ENCODE assay signal across 2 cellular contexts in the genomic region with DNA sequence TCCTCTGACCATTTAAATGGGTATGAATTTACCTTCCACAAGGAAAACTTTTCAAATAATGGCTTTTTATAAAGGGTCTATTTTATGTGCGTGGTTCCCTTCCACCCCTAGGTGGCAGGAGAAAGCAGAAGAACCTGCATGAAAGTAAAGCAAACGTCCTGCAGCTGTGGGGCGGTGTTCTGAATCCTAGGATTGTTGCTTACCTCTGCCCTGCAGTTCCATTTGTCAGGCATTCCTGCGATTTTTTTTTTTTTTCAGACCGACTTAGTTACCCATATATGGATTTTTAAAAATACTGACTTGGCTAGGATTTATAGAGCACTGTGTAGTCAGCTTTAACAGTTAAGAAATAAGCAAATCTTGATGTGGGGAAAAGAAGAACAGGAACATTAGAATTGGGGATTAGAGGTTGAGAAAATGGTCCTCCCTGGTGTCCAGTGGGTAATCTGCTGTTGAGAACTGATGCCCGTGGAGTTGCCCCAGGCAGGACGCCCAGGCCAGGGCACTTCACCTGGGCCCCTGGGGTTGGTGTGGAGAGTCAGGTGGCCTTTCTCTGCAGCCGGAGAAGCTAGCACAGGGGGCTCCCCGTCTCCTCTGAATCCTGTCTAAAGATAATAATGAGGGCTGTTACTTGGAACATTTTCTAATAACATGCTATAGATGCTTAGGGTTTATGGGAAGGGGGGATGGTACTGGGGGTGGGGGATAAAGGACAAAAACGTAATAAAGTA.
TF ChIP-seq lines count a peak whose summit lies in the region.

No MANE protein-coding gene starts in this region.

TF ChIP-seq in IMR-90, 13 proteins besides CTCF, POLR2A, EP300 and RAD21 (continued from another document):
- TF ChIP-seq ELK1 (IDR thresholded peaks at IDR 0.05; ENCODE audit: borderline replicate concordance, low read depth, low read length) (no peak), CHD1 (IDR thresholded peaks at IDR 0.05; ENCODE audit: low read depth, low read length) (no peak), RFX5 (IDR thresholded peaks at IDR 0.05; ENCODE audit: low read depth, low read length) (no peak), NFE2L2 (IDR thresholded peaks at IDR 0.05; ENCODE audit: low read depth, low read length) (no peak), CEBPB (IDR thresholded peaks at IDR 0.05; ENCODE audit: low read depth, low read length) (no peak), MAZ (IDR thresholded peaks at IDR 0.05; ENCODE audit: borderline replicate concordance, low read depth, low read length) (peak; percentile 16; the same call in 1 of the 2 replicates), SMC3 (IDR thresholded peaks at IDR 0.05; ENCODE audit: low read depth, low read length) (peak; percentile 49; the same call in 1 of the 2 replicates), FOS (IDR thresholded peaks at IDR 0.05; ENCODE audit: low read depth, low read length) (no peak)
TF ChIP-seq in IMR-90: peak in this region for 2.

TF ChIP-seq in SK-N-SH treated with all-trans-retinoic acid at 6 μM for 48 hours, 23 proteins besides CTCF, POLR2A, EP300 and RAD21:
- TF ChIP-seq POU6F1 (CRISPR knock-in tag; IDR thresholded peaks at IDR 0.05; ENCODE audit: borderline replicate concordance, low read depth) (no peak), ZNF8 (CRISPR knock-in tag; IDR thresholded peaks at IDR 0.05) (no peak), TSHZ2 (CRISPR knock-in tag; IDR thresholded peaks at IDR 0.05) (no peak), ZC3H10 (CRISPR knock-in tag; IDR thresholded peaks at IDR 0.05) (no peak), BACH2 (CRISPR knock-in tag; IDR thresholded peaks at IDR 0.05; ENCODE audit: borderline replicate concordance) (no peak), ESRRG (CRISPR knock-in tag; IDR thresholded peaks at IDR 0.05) (no peak), GLIS3 (CRISPR knock-in tag; IDR thresholded peaks at IDR 0.05) (no peak), ISL1 (CRISPR knock-in tag; IDR thresholded peaks at IDR 0.05) (no peak), TOX (CRISPR knock-in tag; IDR thresholded peaks at IDR 0.05; ENCODE audit: borderline replicate concordance) (no peak), SNAI2 (CRISPR knock-in tag; IDR thresholded peaks at IDR 0.05) (no peak), CSDC2 (CRISPR knock-in tag; IDR thresholded peaks at IDR 0.05) (no peak), OSR1 (CRISPR knock-in tag; IDR thresholded peaks at IDR 0.05) (no peak), TCF4 (CRISPR knock-in tag; IDR thresholded peaks at IDR 0.05; ENCODE audit: borderline replicate concordance) (no peak), RARB (CRISPR knock-in tag; IDR thresholded peaks at IDR 0.05) (no peak), CREB5 (CRISPR knock-in tag; IDR thresholded peaks at IDR 0.05; ENCODE audit: low read depth) (no peak), ZNF70 (CRISPR knock-in tag; IDR thresholded peaks at IDR 0.05) (no peak), ZFP3 (CRISPR knock-in tag; IDR thresholded peaks at IDR 0.05) (no peak), ZFP30 (CRISPR knock-in tag; IDR thresholded peaks at IDR 0.05) (no peak)
- TF ChIP-seq, protein P1, sequence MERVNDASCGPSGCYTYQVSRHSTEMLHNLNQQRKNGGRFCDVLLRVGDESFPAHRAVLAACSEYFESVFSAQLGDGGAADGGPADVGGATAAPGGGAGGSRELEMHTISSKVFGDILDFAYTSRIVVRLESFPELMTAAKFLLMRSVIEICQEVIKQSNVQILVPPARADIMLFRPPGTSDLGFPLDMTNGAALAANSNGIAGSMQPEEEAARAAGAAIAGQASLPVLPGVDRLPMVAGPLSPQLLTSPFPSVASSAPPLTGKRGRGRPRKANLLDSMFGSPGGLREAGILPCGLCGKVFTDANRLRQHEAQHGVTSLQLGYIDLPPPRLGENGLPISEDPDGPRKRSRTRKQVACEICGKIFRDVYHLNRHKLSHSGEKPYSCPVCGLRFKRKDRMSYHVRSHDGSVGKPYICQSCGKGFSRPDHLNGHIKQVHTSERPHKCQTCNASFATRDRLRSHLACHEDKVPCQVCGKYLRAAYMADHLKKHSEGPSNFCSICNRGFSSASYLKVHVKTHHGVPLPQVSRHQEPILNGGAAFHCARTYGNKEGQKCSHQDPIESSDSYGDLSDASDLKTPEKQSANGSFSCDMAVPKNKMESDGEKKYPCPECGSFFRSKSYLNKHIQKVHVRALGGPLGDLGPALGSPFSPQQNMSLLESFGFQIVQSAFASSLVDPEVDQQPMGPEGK (CRISPR knock-in tag; IDR thresholded peaks at IDR 0.05; ENCODE audit: borderline replicate concordance): no peak
